1 cellular context compared by ENCODE assay signal in genomic region chr19:18851673-18852325, GRCh38.
TF ChIP-seq lines count a peak whose summit lies in the region.

No MANE protein-coding gene starts in this region.

TF ChIP-seq in HepG2, 621 proteins besides CTCF, POLR2A, EP300 and RAD21:
- TF ChIP-seq TOPORS (CRISPR knock-in tag; IDR thresholded peaks at IDR 0.05) = no peak
- no peak for TF ChIP-seq ZNF691 (CRISPR knock-in tag; IDR thresholded peaks at IDR 0.05; ENCODE audit: borderline replicate concordance, low read depth)
- TF ChIP-seq ZBTB10 (CRISPR knock-in tag; IDR thresholded peaks at IDR 0.05; ENCODE audit: borderline replicate concordance) = no peak
- TF ChIP-seq SRY (CRISPR knock-in tag; IDR thresholded peaks at IDR 0.05) = no peak
- peak; percentile 45 for TF ChIP-seq AGO2 (optimal IDR thresholded peaks at IDR 0.05; ENCODE audit: low read depth, low read length)
- TF ChIP-seq ZNF557 (CRISPR knock-in tag; IDR thresholded peaks at IDR 0.05) = no peak
- no peak for TF ChIP-seq CHCHD3 (CRISPR knock-in tag; IDR thresholded peaks at IDR 0.05)
- TF ChIP-seq HES4 (CRISPR knock-in tag; IDR thresholded peaks at IDR 0.05; ENCODE audit: borderline replicate concordance) = no peak
- TF ChIP-seq RBM22 (optimal IDR thresholded peaks at IDR 0.05; ENCODE audit: low read length) = peak; percentile 38
- TF ChIP-seq GZF1 (CRISPR knock-in tag; IDR thresholded peaks at IDR 0.05) = no peak
- TF ChIP-seq ATAD3A (CRISPR knock-in tag; IDR thresholded peaks at IDR 0.05) = no peak
- no peak for TF ChIP-seq KDM5A (IDR thresholded peaks at IDR 0.05; ENCODE audit: borderline replicate concordance, low read length)
- TF ChIP-seq ZNF816 (CRISPR knock-in tag; IDR thresholded peaks at IDR 0.05; ENCODE audit: borderline replicate concordance) = no peak
- TF ChIP-seq CBX2 (IDR thresholded peaks at IDR 0.05; ENCODE audit: low read depth, low read length) = no peak
- no peak for TF ChIP-seq CBX2 (CRISPR knock-in tag; IDR thresholded peaks at IDR 0.05; ENCODE audit: low read depth)
- TF ChIP-seq ZNF878 (CRISPR knock-in tag; IDR thresholded peaks at IDR 0.05) = no peak
TF ChIP-seq in HepG2: peak in this region for 2.
